30 cellular contexts compared by ENCODE assay signal in genomic region chr17:75615301-75615700, GRCh38. TPM values are rescaled to one million over a fixed set of nuclear protein-coding genes. Genes with fewer than 3 reads are reported as not detected.
DNase-seq lines count a peak whose midpoint lies in the region; ATAC-seq and TF ChIP-seq lines count a peak whose summit lies in the region.
"Had no signal": no experiment of that assay in that cellular context is flagged by ENCODE, and none has a peak within 500 bp of the region (broad histone marks: within the 10 kb centered on the region; RNA-seq: fewer than 3 reads in every experiment).

No MANE protein-coding gene starts in this region.

- ATAC-seq in Panc1, result peak; percentile 50
- no peak for ATAC-seq in GM21447 (IDR thresholded peaks at IDR 0.05; ENCODE audit: unreplicated experiment)

- H3K27me3 Mint-ChIP-seq in CD14-positive monocyte (ENCODE audit: low read depth in 3 of 3), result peaks cover 0 to 2% (median 0%) of the 10 kb centered on the region in 3 donors
- no peaks in the 10 kb centered on the region; the same call in 1 of the 2 replicates for H3K27me3 Mint-ChIP-seq in H9 (ENCODE audit: low read depth)
- H3K27me3 Mint-ChIP-seq: activated CD4-positive, alpha-beta T cell treated with anti-CD3 and anti-CD28 coated beads, Interleukin-2, amount 10 ng/mL, durations not matched to agents 7 days and 5 days; activated naive CD8-positive, alpha-beta T cell had no signal

- POLR2A ChIA-PET in Panc1 (lab: Charles Lee), result no interaction called here

- no peak overlapping the region for H3K4ac ChIP-seq in H9 (ENCODE audit: low read depth, low read length)

- no peak overlapping the region for H2BK5ac ChIP-seq in H9 (ENCODE audit: insufficient read length, low read length)

- no peak overlapping the region for H4K8ac ChIP-seq in H9 (replicated peaks; ENCODE audit: insufficient read length, low read depth, low read length)

- H3K79me1 ChIP-seq in H9 (ENCODE audit: insufficient read depth, low read depth, low read length, poor library complexity, severe bottlenecking), result no peaks in the 10 kb centered on the region

- H3K14ac ChIP-seq in H9 (ENCODE audit: insufficient read depth, low read length), result no peak overlapping the region

- no peak overlapping the region for H2BK20ac ChIP-seq in H9 (ENCODE audit: low read depth, low read length, poor library complexity, severe bottlenecking)

- DNase-seq in CD14-positive monocyte (ENCODE audit: low spot score) (peak; percentile 39), H9 (peak; percentile 70), Panc1 (ENCODE audit: low read depth, low spot score) (no peak), cerebellar nuclear complex (lab: John Stamatoyannopoulos, UW) (no peak)
- DNase-seq in stimulated activated naive CD4-positive, alpha-beta T cell treated with Interleukin-2 at 50 U/mL for 16 hours (lab: John Stamatoyannopoulos, UW), result no peak
- DNase-seq: activated CD4-positive, alpha-beta T cell treated with anti-CD3 and anti-CD28 coated beads, Interleukin-2, amount 10 ng/mL, durations not matched to agents 7 days and 5 days; activated effector memory CD4-positive, alpha-beta T cell treated with Interleukin-2 at 50 U/mL for 16 hours; activated T-cell treated with anti-CD3 and anti-CD28 coated beads, Interleukin-2, amount 50 U/mL, for 1 hour; anterior cingulate cortex; colonic mucosa; COR-L47; DND-41; effector memory CD4-positive, alpha-beta T cell; immature natural killer cell; Karpas-422; NCI-H1417 treated with DMSO at 0.1 percent for 48 hours; NCI-H2029 treated with DMSO at 0.1 percent for 48 hours; NCI-H524 treated with DMSO at 0.1 percent for 48 hours; spleen; stimulated activated CD4-positive, alpha-beta T cell treated with anti-CD3 and anti-CD28 coated beads, Interleukin-2, amount 100 ng/mL, for 24 hours; stomach; T-helper 9 cell had no signal

- H3K4me3 ChIP-seq in Panc1 (ENCODE audit: low read depth in 2 of 2, low read length in 2 of 2) (no peak overlapping the region), mucosa of rectum (ENCODE audit: low read length in 2 of 2) (no peak overlapping the region)
- H3K4me3 ChIP-seq: BLaER1 treated with 17β-estradiol and CSF1 and Interleukin-3, amounts not matched to agents 10 nM and 100 nM; breast epithelium; colonic mucosa; right atrium auricular region; spleen; stomach had no signal

- H2BK15ac ChIP-seq in H9 (ENCODE audit: low read depth, low read length), result no peak overlapping the region

- H4K5ac ChIP-seq in H9 (ENCODE audit: insufficient read length, low read depth, low read length), result no peak overlapping the region

- H3K36me3 ChIP-seq in Panc1 (ENCODE audit: control insufficient read depth, insufficient read depth, low read length), result no peaks in the 10 kb centered on the region
- peaks cover 34 to 46% of the 10 kb centered on the region in 2 donors for H3K36me3 ChIP-seq in mucosa of rectum (ENCODE audit: control insufficient read depth in 2 of 2, insufficient read depth in 2 of 2, low read length in 2 of 2)
- H3K36me3 ChIP-seq: colonic mucosa had no signal

- CTCF ChIA-PET in Panc1 (lab: Charles Lee), result interaction anchor here (0.7 to 0.8 kb wide), 2 partner anchors 18 to 110 kb away, joined by 3 read pairs; partner anchors contain the start of gene SMIM5

- no peak overlapping the region for H2BK120ac ChIP-seq in H9 (ENCODE audit: low read depth, low read length, poor library complexity, severe bottlenecking)

- H3K18ac ChIP-seq in H9 (ENCODE audit: insufficient read length, low read depth, low read length), result no peak overlapping the region

- no peak overlapping the region for H4K91ac ChIP-seq in H9 (ENCODE audit: insufficient read length, low read depth, low read length)

- H3K9me3 ChIP-seq in H9 (ENCODE audit: control insufficient read depth, low read depth, low read length) (no peaks in the 10 kb centered on the region), Panc1 (ENCODE audit: control insufficient read depth, insufficient read depth, low read depth, low read length) (no peaks in the 10 kb centered on the region), mucosa of rectum (ENCODE audit: control insufficient read depth in 2 of 2, low read length in 2 of 2) (no peaks in the 10 kb centered on the region)
- H3K9me3 ChIP-seq: BLaER1 treated with 17β-estradiol and CSF1 and Interleukin-3, amounts not matched to agents 10 nM and 100 nM; breast epithelium; colonic mucosa; right atrium auricular region; spleen; stomach had no signal

- no peaks in the 10 kb centered on the region for H4K20me1 ChIP-seq in H9 (ENCODE audit: control insufficient read depth, insufficient read depth, insufficient read length)

- no peak overlapping the region for H2BK12ac ChIP-seq in H9 (ENCODE audit: insufficient read length, low read depth, low read length)

- no peak overlapping the region for H2AFZ ChIP-seq in H9 (ENCODE audit: low read length)
- H2AFZ ChIP-seq: parathyroid adenoma had no signal

- H2AK5ac ChIP-seq in H9 (ENCODE audit: insufficient read length, low read length), result no peak overlapping the region

- no TSS peak for BruUV-seq in Panc1 (replicated peaks; lab: Mats Ljungman, UMichigan)

- intact Hi-C loops in CD14-positive monocyte (cut with micrococcal nuclease), result no loop called here
- intact Hi-C loops in Panc1 (cut with micrococcal nuclease; ENCODE audit: unreplicated experiment), result no loop called here

- H3T11ph ChIP-seq in H9 (ENCODE audit: low read length), result no peak overlapping the region

- in situ Hi-C loops in Panc1 (cut with HindIII; ENCODE audit: low pct_unique_long_range_greater_than_20kb, low sequenced_read_pairs), result no loop called here

- no peak overlapping the region for H3K56ac ChIP-seq in H9 (ENCODE audit: insufficient read length, low read depth, low read length)

- H3K9ac ChIP-seq in H9 (ENCODE audit: extremely low read depth, insufficient read length, low read length) (no peak overlapping the region), mucosa of rectum (ENCODE audit: low read depth in 1 of 2, low read length in 2 of 2) (no peak overlapping the region)
- H3K9ac ChIP-seq: BLaER1 treated with 17β-estradiol and CSF1 and Interleukin-3, amounts not matched to agents 10 nM and 100 nM; parathyroid adenoma had no signal

- peaks cover 62 to 91% of the 10 kb centered on the region in 2 donors for H3K36me3 Mint-ChIP-seq in CD14-positive monocyte
- H3K36me3 Mint-ChIP-seq in H9 (ENCODE audit: insufficient read depth in 1 of 3, low read depth in 3 of 3), result no peaks in the 10 kb centered on the region
- H3K36me3 Mint-ChIP-seq: immature natural killer cell had no signal

- no peaks in the 10 kb centered on the region for H3K4me1 ChIP-seq in H9 (ENCODE audit: insufficient read depth, low read length)
- no peaks in the 10 kb centered on the region for H3K4me1 ChIP-seq in Panc1 (ENCODE audit: control insufficient read depth, insufficient read depth, low read length)
- H3K4me1 ChIP-seq in mucosa of rectum (ENCODE audit: control insufficient read depth in 2 of 2, insufficient read depth in 2 of 2, low read length in 2 of 2), result peaks cover 52 to 66% of the 10 kb centered on the region in 2 donors
- H3K4me1 ChIP-seq: breast epithelium, parathyroid adenoma, right atrium auricular region, spleen had no signal

- H3K23me2 ChIP-seq in H9 (ENCODE audit: insufficient read length, low read depth, low read length, poor library complexity, severe bottlenecking), result no peaks in the 10 kb centered on the region

- TF ChIP-seq CTCF in CD14-positive monocyte (IDR thresholded peaks at IDR 0.05), result no peak
- TF ChIP-seq CTCF in H9 (conservative IDR thresholded peaks at IDR 0.05), result peak; percentile 24; the same call in 1 of the 3 replicates
- peak; percentile 64 for TF ChIP-seq CTCF in Panc1 (IDR thresholded peaks at IDR 0.05)

- H3K9me3 Mint-ChIP-seq in CD14-positive monocyte, result no peaks in the 10 kb centered on the region
- no peaks in the 10 kb centered on the region for H3K9me3 Mint-ChIP-seq in H9
- H3K9me3 Mint-ChIP-seq: activated CD4-positive, alpha-beta T cell treated with anti-CD3 and anti-CD28 coated beads, Interleukin-2, amount 10 ng/mL, durations not matched to agents 7 days and 5 days had no signal

- no peaks in the 10 kb centered on the region for H3K79me2 ChIP-seq in H9 (ENCODE audit: insufficient read depth, low read length)
- H3K79me2 ChIP-seq: parathyroid adenoma had no signal

- no peaks in the 10 kb centered on the region for H3K4me1 Mint-ChIP-seq in CD14-positive monocyte
- peaks cover 0 to 5% of the 10 kb centered on the region in 2 experiments; a peak in 1 of 4 replicates for H3K4me1 Mint-ChIP-seq in H9
- H3K4me1 Mint-ChIP-seq: activated CD4-positive, alpha-beta T cell treated with anti-CD3 and anti-CD28 coated beads, Interleukin-2, amount 10 ng/mL, durations not matched to agents 7 days and 5 days; immature natural killer cell had no signal

- WGBS in H9 (ENCODE audit: extremely low coverage, insufficient read length, low lambda C conversion rate), result no CpG with 5 or more reads among the region's 11 CpGs

- H3K23ac ChIP-seq in H9 (ENCODE audit: insufficient read length, low read depth, low read length), result no peak overlapping the region

- H3K27ac ChIP-seq in H9 (ENCODE audit: insufficient read length, low read depth, low read length), result no peak overlapping the region
- H3K27ac ChIP-seq in Panc1 (ENCODE audit: low read length), result no peak overlapping the region
- H3K27ac ChIP-seq in mucosa of rectum (ENCODE audit: low read depth in 2 of 2, low read length in 2 of 2), result peak overlapping the region; percentile 80 to 92
- H3K27ac ChIP-seq: BLaER1 treated with 17β-estradiol and CSF1 and Interleukin-3, amounts not matched to agents 10 nM and 100 nM; breast epithelium; colonic mucosa; parathyroid adenoma; right atrium auricular region; spleen; stomach had no signal

- H3K4me3 Mint-ChIP-seq in CD14-positive monocyte (no peak overlapping the region), H9 (no peak overlapping the region)
- H3K4me3 Mint-ChIP-seq: activated CD4-positive, alpha-beta T cell treated with anti-CD3 and anti-CD28 coated beads, Interleukin-2, amount 10 ng/mL, durations not matched to agents 7 days and 5 days; activated naive CD8-positive, alpha-beta T cell; immature natural killer cell had no signal

- H3K27ac Mint-ChIP-seq in CD14-positive monocyte, result no peak overlapping the region
- H3K27ac Mint-ChIP-seq in H9, result no peak overlapping the region
- H3K27ac Mint-ChIP-seq: activated CD4-positive, alpha-beta T cell treated with anti-CD3 and anti-CD28 coated beads, Interleukin-2, amount 10 ng/mL, durations not matched to agents 7 days and 5 days; activated naive CD8-positive, alpha-beta T cell; immature natural killer cell had no signal

- H3K4me2 ChIP-seq in H9 (ENCODE audit: insufficient read depth, insufficient read length, low read length), result no peak overlapping the region
- H3K4me2 ChIP-seq: BLaER1 treated with 17β-estradiol and CSF1 and Interleukin-3, amounts not matched to agents 10 nM and 100 nM had no signal

- no peaks in the 10 kb centered on the region for H3K27me3 ChIP-seq in H9 (ENCODE audit: insufficient read depth, low read length)
- H3K27me3 ChIP-seq in Panc1 (ENCODE audit: control insufficient read depth, insufficient read depth, low read length), result no peaks in the 10 kb centered on the region
- H3K27me3 ChIP-seq in mucosa of rectum (ENCODE audit: control insufficient read depth in 2 of 2, insufficient read depth in 2 of 2, low read length in 2 of 2), result no peaks in the 10 kb centered on the region
- H3K27me3 ChIP-seq: BLaER1 treated with 17β-estradiol and CSF1 and Interleukin-3, amounts not matched to agents 10 nM and 100 nM; breast epithelium; colonic mucosa; right atrium auricular region; spleen; stomach had no signal

RNA-seq across cellular contexts. Expression of gene SMIM5, which starts 17.9 kb away (rescaled TPM):
- polyA plus RNA-seq in CD14-positive monocyte, result under 1 TPM; 0.15 to 0.43 TPM
- 0.20 and 0.24 TPM in 2 replicates for total RNA-seq in H9 (2021)
- total RNA-seq in Panc1 (2021; ENCODE audit: unreplicated experiment), result 0.10 TPM
- polyA plus RNA-seq in Panc1 (2012; ENCODE audit: insufficient read length), result 0.24 TPM
- total RNA-seq: glomerular endothelial cell had no signal

RNA-seq across cellular contexts. Expression of gene MYO15B, which starts 27.7 kb away (rescaled TPM):
- polyA plus RNA-seq in CD14-positive monocyte, result under 1 TPM; 0.17 to 0.62 TPM
- 35.3 and 41.9 TPM in 2 replicates for total RNA-seq in H9 (2021)
- 26.5 TPM for total RNA-seq in Panc1 (2021; ENCODE audit: unreplicated experiment)
- 26.4 TPM for polyA plus RNA-seq in Panc1 (2012; ENCODE audit: insufficient read length)

RNA-seq across cellular contexts. Expression of gene RECQL5, which starts 51.7 kb away (rescaled TPM):
- 1 to 10 TPM; 3.1 to 4.4 TPM for polyA plus RNA-seq in CD14-positive monocyte
- total RNA-seq in H9 (2021) (40.0 and 40.1 TPM in 2 replicates), Panc1 (2021; ENCODE audit: unreplicated experiment) (46.1 TPM)
- polyA plus RNA-seq in Panc1 (2012; ENCODE audit: insufficient read length), result 34.1 TPM

RNA-seq across cellular contexts. Expression of gene SAP30BP, which starts 51.8 kb away (rescaled TPM):
- polyA plus RNA-seq in CD14-positive monocyte, result 10 to 100 TPM; 43.8 to 61.6 TPM
- total RNA-seq in H9 (2021) (82.6 and 89.7 TPM in 2 replicates), Panc1 (2021; ENCODE audit: unreplicated experiment) (138 TPM)
- 89.8 TPM for polyA plus RNA-seq in Panc1 (2012; ENCODE audit: insufficient read length)

Comparison
In these comparisons a context has a peak if more than half of its experiments do, and no peak if none do; other contexts are left out.
1. DNase-seq: peak in CD14-positive monocyte (single experiment) and H9 (single experiment); none in Panc1 (single experiment), stimulated activated naive CD4-positive, alpha-beta T cell treated with Interleukin-2 at 50 U/mL for 16 hours (single experiment) and cerebellar nuclear complex (0 of 2).
2. H3K27ac ChIP-seq: peak in mucosa of rectum (2 of 2); none in H9 (single experiment) and Panc1 (single experiment).